In genomic region chr1:97983132-97983531, GRCh38 we compare ENCODE assay signal across 3 cellular contexts.
TF ChIP-seq lines count a peak whose summit lies in the region.

No MANE protein-coding gene starts in this region.

TF ChIP-seq in HepG2, 621 proteins besides CTCF, POLR2A, EP300 and RAD21:
- no peak for TF ChIP-seq ZNF562 (CRISPR knock-in tag; IDR thresholded peaks at IDR 0.05; ENCODE audit: borderline replicate concordance)
- TF ChIP-seq MAFF (IDR thresholded peaks at IDR 0.05; ENCODE audit: low read depth, low read length): peak; percentile 87
- TF ChIP-seq MAFK (conservative IDR thresholded peaks at IDR 0.05 in 1 of 2, IDR thresholded peaks at IDR 0.05 in 1 of 2; ENCODE audit: low read length in 2 of 2): peak; percentile 76 to 96
- no peak for TF ChIP-seq ZMYM3 (CRISPR knock-in tag; IDR thresholded peaks at IDR 0.05)
TF ChIP-seq in HepG2: peak in this region for 2.

TF ChIP-seq in IMR-90, 13 proteins besides CTCF, POLR2A, EP300 and RAD21:
- no peak for TF ChIP-seq RCOR1 (IDR thresholded peaks at IDR 0.05; ENCODE audit: insufficient replicate concordance, low read length)
- TF ChIP-seq CEBPB (IDR thresholded peaks at IDR 0.05; ENCODE audit: low read depth, low read length): no peak
- TF ChIP-seq MAFK (IDR thresholded peaks at IDR 0.05; ENCODE audit: low read depth, low read length): peak; percentile 95

TF ChIP-seq in H1, 55 proteins besides CTCF, POLR2A, EP300 and RAD21:
- no peak for TF ChIP-seq TBP (IDR thresholded peaks at IDR 0.05; ENCODE audit: low read depth, low read length)
- peak; percentile 70; the same call in 1 of the 2 replicates for TF ChIP-seq MAFK (IDR thresholded peaks at IDR 0.05; ENCODE audit: low read depth, low read length)
